In the genomic region with DNA sequence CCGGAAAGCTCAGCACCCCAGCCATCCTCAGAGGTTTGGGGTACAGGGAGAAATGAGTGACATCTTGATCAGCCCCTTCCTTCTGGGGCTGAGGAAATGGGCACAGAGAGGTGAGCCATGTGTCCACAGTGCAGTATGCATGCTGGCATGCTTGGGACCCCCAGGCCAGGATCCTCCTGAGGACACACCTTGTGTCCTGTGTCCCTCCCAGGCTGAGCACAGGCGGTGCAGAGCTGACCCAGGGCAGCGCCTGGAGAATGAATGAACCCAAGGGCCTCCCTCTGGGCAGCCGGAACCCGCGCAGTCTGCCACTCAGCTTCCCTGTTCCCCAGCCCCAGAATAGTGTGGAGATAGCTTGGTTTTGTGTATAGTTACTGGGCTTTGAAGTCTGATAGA, we compare ENCODE assay signal across 34 cellular contexts.
DNase-seq lines count a peak whose midpoint lies in the region; ATAC-seq and TF ChIP-seq lines count a peak whose summit lies in the region.
"Had no signal": no experiment of that assay in that cellular context is flagged by ENCODE, and none has a peak within 500 bp of the region (broad histone marks: within the 10 kb centered on the region; RNA-seq: fewer than 3 reads in every experiment).

No MANE protein-coding gene starts in this region.

- H3K9me3 ChIP-seq in NT2/D1 (ENCODE audit: insufficient read depth, low read length) (no peaks in the 10 kb centered on the region), body of pancreas (no peaks in the 10 kb centered on the region), mesenchymal stem cell (ENCODE audit: control insufficient read depth, low read length) (no peaks in the 10 kb centered on the region)
- H3K9me3 ChIP-seq: ascending aorta, mucosa of descending colon, right atrium auricular region, transverse colon had no signal

- H3K4me2 ChIP-seq in mesenchymal stem cell (ENCODE audit: low read length, poor library complexity, severe bottlenecking), result no peak overlapping the region

- TF ChIP-seq POLR2A in body of pancreas (IDR thresholded peaks at IDR 0.05), result no peak

- H3K27me3 ChIP-seq in NT2/D1 (ENCODE audit: insufficient read depth, insufficient read length) (no peaks in the 10 kb centered on the region), body of pancreas (no peaks in the 10 kb centered on the region), mesenchymal stem cell (ENCODE audit: control insufficient read depth in 1 of 2, insufficient read depth in 1 of 2, low read length in 2 of 2) (no peaks in the 10 kb centered on the region)
- H3K27me3 ChIP-seq: ascending aorta, dorsolateral prefrontal cortex, MG63, right atrium auricular region, transverse colon had no signal

- H3K36me3 ChIP-seq in NT2/D1 (ENCODE audit: insufficient read depth, insufficient read length, low read length) (peaks cover 59% of the 10 kb centered on the region), body of pancreas (replicated peaks in 1 of 2; ENCODE audit: insufficient read depth in 1 of 2, low read depth in 2 of 2) (no peaks in the 10 kb centered on the region), mesenchymal stem cell (ENCODE audit: control insufficient read depth in 1 of 2, insufficient read depth in 2 of 2, low read depth in 1 of 2, low read length in 2 of 2) (peaks cover 35 to 52% of the 10 kb centered on the region in 2 experiments)
- H3K36me3 ChIP-seq: transverse colon had no signal

- no peak overlapping the region for H2BK120ac ChIP-seq in mesenchymal stem cell (ENCODE audit: low read depth, low read length)

- peak overlapping the region; percentile 40 to 83 (median 80) for H3K27ac ChIP-seq in body of pancreas
- H3K27ac ChIP-seq in mesenchymal stem cell (ENCODE audit: low read length, poor library complexity, severe bottlenecking), result peak overlapping the region; percentile 87
- H3K27ac ChIP-seq in coronary artery, result peak overlapping the region in 1 of 2 donors; percentile 23
- H3K27ac ChIP-seq: ascending aorta, GM23248, parathyroid adenoma had no signal

- peak overlapping the region; percentile 36 for H2BK15ac ChIP-seq in mesenchymal stem cell (ENCODE audit: low read depth, poor library complexity, severe bottlenecking)

- peak overlapping the region; percentile 91 for H3K27ac Mint-ChIP-seq in type B pancreatic cell
- no peak overlapping the region for H3K27ac Mint-ChIP-seq in activated CD4-positive, alpha-beta T cell treated with anti-CD3 and anti-CD28 coated beads, Interleukin-2, amount 10 ng/mL, durations not matched to agents 24 days and 14 days
- H3K27ac Mint-ChIP-seq: activated CD8-positive, alpha-beta memory T cell treated with anti-CD3 and anti-CD28 coated beads, Interleukin-2, amount 10 ng/mL, durations not matched to agents 7 days and 5 days; activated naive CD8-positive, alpha-beta T cell treated with anti-CD3 and anti-CD28 coated beads for 36 hours; T-cell had no signal

- peak overlapping the region; percentile 58 to 71 for H3K18ac ChIP-seq in mesenchymal stem cell (ENCODE audit: low read depth in 1 of 2, low read length in 2 of 2)

- DNase-seq in NT2/D1 (ENCODE audit: low read depth, low spot score), result no peak
- DNase-seq in body of pancreas, result no peak
- DNase-seq in mesenchymal stem cell, result no peak
- no peak for DNase-seq in type B pancreatic cell (ENCODE audit: extremely low spot score, unreplicated experiment)
- DNase-seq in stimulated activated naive CD4-positive, alpha-beta T cell treated with Interleukin-2 at 50 U/mL for 16 hours (lab: John Stamatoyannopoulos, UW), result no peak
- no peak for DNase-seq in activated CD4-positive, alpha-beta T cell treated with anti-CD3 and anti-CD28 coated beads, Interleukin-2, amount 10 ng/mL, durations not matched to agents 24 days and 14 days
- DNase-seq in coronary artery (ENCODE audit: low spot score), result no peak
- DNase-seq: activated CD4-positive, alpha-beta T cell treated with anti-CD3 and anti-CD28 coated beads, Interleukin-2, amount 50 U/mL, for 4 hours; activated CD4-positive, CD25-positive, alpha-beta regulatory T cell; activated CD8-positive, alpha-beta memory T cell treated with anti-CD3 and anti-CD28 coated beads, Interleukin-2, amount 10 ng/mL, durations not matched to agents 7 days and 5 days; activated gamma-delta T cell; activated naive CD8-positive, alpha-beta T cell treated with anti-CD3 and anti-CD28 coated beads for 36 hours; activated T-cell treated with anti-CD3 and anti-CD28 coated beads, Interleukin-2, amount 50 U/mL, for 4 hours; CD4-positive, CD25-positive, alpha-beta regulatory T cell; DND-41; dorsolateral prefrontal cortex; foreskin melanocyte; GM23248; KG1; kidney glomerular epithelial cell; MG63; NCI-H1105; NCI-H187; NCI-H510A; stimulated activated CD4-positive, alpha-beta T cell treated with anti-CD3 and anti-CD28 coated beads, Interleukin-1b, Interleukin-23, amount 100 ng/mL, for 48 hours; T-cell had no signal

- H3K4me1 Mint-ChIP-seq in type B pancreatic cell (ENCODE audit: unreplicated experiment), result peaks cover 64% of the 10 kb centered on the region
- H3K4me1 Mint-ChIP-seq in activated CD4-positive, alpha-beta T cell treated with anti-CD3 and anti-CD28 coated beads, Interleukin-2, amount 10 ng/mL, durations not matched to agents 24 days and 14 days, result no peaks in the 10 kb centered on the region
- H3K4me1 Mint-ChIP-seq: activated CD8-positive, alpha-beta memory T cell treated with anti-CD3 and anti-CD28 coated beads, Interleukin-2, amount 10 ng/mL, durations not matched to agents 7 days and 5 days; activated naive CD8-positive, alpha-beta T cell treated with anti-CD3 and anti-CD28 coated beads for 36 hours; central memory CD8-positive, alpha-beta T cell had no signal

- TF ChIP-seq CTCF in body of pancreas (IDR thresholded peaks at IDR 0.05) (no peak), type B pancreatic cell (conservative IDR thresholded peaks at IDR 0.05) (no peak), coronary artery (IDR thresholded peaks at IDR 0.05) (no peak)

- peak overlapping the region; percentile 34 for H3K9ac ChIP-seq in NT2/D1 (ENCODE audit: insufficient read length, low read depth)
- H3K9ac ChIP-seq in mesenchymal stem cell (ENCODE audit: low read length), result no peak overlapping the region
- H3K9ac ChIP-seq: GM23248, parathyroid adenoma had no signal

- H2AK5ac ChIP-seq in mesenchymal stem cell (ENCODE audit: low read length, severe bottlenecking), result peak overlapping the region; percentile 97

- no peaks in the 10 kb centered on the region for H3K27me3 Mint-ChIP-seq in type B pancreatic cell
- no peaks in the 10 kb centered on the region for H3K27me3 Mint-ChIP-seq in activated CD4-positive, alpha-beta T cell treated with anti-CD3 and anti-CD28 coated beads, Interleukin-2, amount 10 ng/mL, durations not matched to agents 24 days and 14 days
- H3K27me3 Mint-ChIP-seq: activated CD8-positive, alpha-beta memory T cell treated with anti-CD3 and anti-CD28 coated beads, Interleukin-2, amount 10 ng/mL, durations not matched to agents 7 days and 5 days; activated naive CD8-positive, alpha-beta T cell treated with anti-CD3 and anti-CD28 coated beads for 36 hours; CD4-positive, CD25-positive, alpha-beta regulatory T cell; central memory CD8-positive, alpha-beta T cell; natural killer cell treated with Interleukin-12 subunit alpha and Interleukin-12 subunit beta and Interleukin-15 and Interleukin-18, amount 100 ng/mL, for 72 hours; T-cell had no signal

- no peak overlapping the region for H3K23ac ChIP-seq in mesenchymal stem cell (ENCODE audit: low read length in 2 of 2)

- peak overlapping the region; percentile 73 for H3K4me3 Mint-ChIP-seq in type B pancreatic cell
- no peak overlapping the region for H3K4me3 Mint-ChIP-seq in activated CD4-positive, alpha-beta T cell treated with anti-CD3 and anti-CD28 coated beads, Interleukin-2, amount 10 ng/mL, durations not matched to agents 24 days and 14 days
- H3K4me3 Mint-ChIP-seq: activated CD8-positive, alpha-beta memory T cell treated with anti-CD3 and anti-CD28 coated beads, Interleukin-2, amount 10 ng/mL, durations not matched to agents 7 days and 5 days; activated naive CD8-positive, alpha-beta T cell treated with anti-CD3 and anti-CD28 coated beads for 36 hours; activated T-cell treated with anti-CD3 and anti-CD28 coated beads, Interleukin-2, amount 50 U/mL, for 4 hours; central memory CD8-positive, alpha-beta T cell; natural killer cell treated with Interleukin-12 subunit alpha and Interleukin-12 subunit beta and Interleukin-15 and Interleukin-18, amount 100 ng/mL, for 72 hours; T-cell had no signal

- H3K4ac ChIP-seq in mesenchymal stem cell (ENCODE audit: low read depth in 1 of 2, low read length in 2 of 2), result peak overlapping the region in 1 of 2 experiments; percentile 86

- ATAC-seq in body of pancreas, result no peak
- ATAC-seq: activated CD8-positive, alpha-beta memory T cell treated with anti-CD3 and anti-CD28 coated beads, Interleukin-2, amount 10 ng/mL, durations not matched to agents 7 days and 5 days; activated T-cell treated with anti-CD3 and anti-CD28 coated beads, Interleukin-2, amount 50 U/mL, for 4 hours; natural killer cell treated with Interleukin-12 subunit alpha and Interleukin-12 subunit beta and Interleukin-15 and Interleukin-18, amount 100 ng/mL, for 72 hours; T-cell had no signal

- no peaks in the 10 kb centered on the region for H3K9me3 Mint-ChIP-seq in type B pancreatic cell
- no peaks in the 10 kb centered on the region for H3K9me3 Mint-ChIP-seq in activated CD4-positive, alpha-beta T cell treated with anti-CD3 and anti-CD28 coated beads, Interleukin-2, amount 10 ng/mL, durations not matched to agents 24 days and 14 days
- H3K9me3 Mint-ChIP-seq: activated naive CD8-positive, alpha-beta T cell treated with anti-CD3 and anti-CD28 coated beads for 36 hours; activated T-cell treated with anti-CD3 and anti-CD28 coated beads, Interleukin-2, amount 50 U/mL, for 4 hours; CD4-positive, CD25-positive, alpha-beta regulatory T cell; central memory CD8-positive, alpha-beta T cell; natural killer cell treated with Interleukin-12 subunit alpha and Interleukin-12 subunit beta and Interleukin-15 and Interleukin-18, amount 100 ng/mL, for 72 hours; T-cell had no signal

- intact Hi-C loops in body of pancreas (cut with DNase I), result loop anchor here (10.0 kb wide), 1 partner anchor 113 kb away; no protein-coding TSS in a partner anchor
- intact Hi-C loops in activated CD4-positive, alpha-beta T cell treated with anti-CD3 and anti-CD28 coated beads, Interleukin-2, amount 10 ng/mL, durations not matched to agents 24 days and 14 days (cut with micrococcal nuclease), result no loop called here

- peaks cover 16% of the 10 kb centered on the region for H3K4me1 ChIP-seq in NT2/D1 (ENCODE audit: insufficient read depth, insufficient read length)
- H3K4me1 ChIP-seq in body of pancreas, result peaks cover 63% of the 10 kb centered on the region
- H3K4me1 ChIP-seq in mesenchymal stem cell (ENCODE audit: control insufficient read depth, insufficient read depth, low read depth, low read length), result peaks cover 82% of the 10 kb centered on the region

- peak overlapping the region; percentile 9 for H4K91ac ChIP-seq in mesenchymal stem cell (ENCODE audit: low read length)

- peaks cover 30% of the 10 kb centered on the region for H3K79me1 ChIP-seq in mesenchymal stem cell (replicated peaks; ENCODE audit: low read length, poor library complexity, severe bottlenecking)

- H3K4me3 ChIP-seq in NT2/D1 (ENCODE audit: insufficient read length, low read depth) (no peak overlapping the region), body of pancreas (no peak overlapping the region), mesenchymal stem cell (ENCODE audit: insufficient read depth in 1 of 2, low read depth in 1 of 2, low read length in 2 of 2) (no peak overlapping the region), coronary artery (no peak overlapping the region)
- H3K4me3 ChIP-seq: ascending aorta, dorsolateral prefrontal cortex, GM23248, MG63, mucosa of descending colon, right atrium auricular region, smooth muscle cell, transverse colon had no signal

- WGBS in body of pancreas, 2 donors, result 96 to 100% methylated on average over 3 to 5 of the region's 6 CpGs
- 99% methylated on average over 6 of the region's 6 CpGs for WGBS in mesenchymal stem cell

- H2AFZ ChIP-seq in mesenchymal stem cell (ENCODE audit: low read depth, low read length), result no peak overlapping the region
- H2AFZ ChIP-seq: GM23248, parathyroid adenoma had no signal

- no peak overlapping the region for H2BK5ac ChIP-seq in mesenchymal stem cell (ENCODE audit: low read depth, low read length, poor library complexity, severe bottlenecking)

- H3K14ac ChIP-seq in mesenchymal stem cell (ENCODE audit: low read length in 2 of 2), result peak overlapping the region in 1 of 2 experiments; percentile 49

- H4K8ac ChIP-seq in mesenchymal stem cell (ENCODE audit: low read length), result no peak overlapping the region

- peak overlapping the region; percentile 14 to 97 for H2BK12ac ChIP-seq in mesenchymal stem cell (ENCODE audit: low read length in 2 of 2)

- H3K36me3 Mint-ChIP-seq in type B pancreatic cell, result peaks cover 7% of the 10 kb centered on the region
- no peaks in the 10 kb centered on the region for H3K36me3 Mint-ChIP-seq in activated CD4-positive, alpha-beta T cell treated with anti-CD3 and anti-CD28 coated beads, Interleukin-2, amount 10 ng/mL, durations not matched to agents 24 days and 14 days (ENCODE audit: low read depth)
- H3K36me3 Mint-ChIP-seq: activated CD8-positive, alpha-beta memory T cell treated with anti-CD3 and anti-CD28 coated beads, Interleukin-2, amount 10 ng/mL, durations not matched to agents 7 days and 5 days; activated naive CD8-positive, alpha-beta T cell treated with anti-CD3 and anti-CD28 coated beads for 36 hours; natural killer cell treated with Interleukin-12 subunit alpha and Interleukin-12 subunit beta and Interleukin-15 and Interleukin-18, amount 100 ng/mL, for 72 hours had no signal
